Comparison of ENCODE assay signal across 23 cellular contexts in genomic region chr4:180949825-180950224, GRCh38.
"Had no signal": no experiment of that assay in that cellular context is flagged by ENCODE, and none has a peak within 500 bp of the region (broad histone marks: within the 10 kb centered on the region; RNA-seq: fewer than 3 reads in every experiment).

No MANE protein-coding gene starts in this region.

- H3K27me3 Mint-ChIP-seq: activated naive CD4-positive, alpha-beta T cell treated with anti-CD3 and anti-CD28 coated beads, Interleukin-2, amount 50 U/mL, for 24 hours; dendritic cell treated with granulocyte-macrophage colony-stimulating factor and Interleukin-4, amounts not matched to agents 40 ng/mL and 50 ng/mL, for 4 days; stimulated activated naive CD8-positive, alpha-beta T cell treated with anti-CD3 and anti-CD28 coated beads, Interleukin-15, amount 100 ng/mL, for 72 hours; type B pancreatic cell had no signal

- H3K9me3 ChIP-seq: ascending aorta, lower lobe of right lung, neutrophil, pancreas, right lobe of liver had no signal

- H3K4me1 ChIP-seq: ascending aorta, lower lobe of right lung, pancreas, right lobe of liver had no signal

- H3K4me1 Mint-ChIP-seq: activated naive CD4-positive, alpha-beta T cell treated with anti-CD3 and anti-CD28 coated beads, Interleukin-2, amount 50 U/mL, for 24 hours; natural killer cell; stimulated activated naive CD8-positive, alpha-beta T cell treated with anti-CD3 and anti-CD28 coated beads, Interleukin-15, amount 100 ng/mL, for 72 hours had no signal

- H3K36me3 Mint-ChIP-seq: activated naive CD4-positive, alpha-beta T cell treated with anti-CD3 and anti-CD28 coated beads, Interleukin-2, amount 50 U/mL, for 24 hours; natural killer cell; type B pancreatic cell had no signal

- ATAC-seq: activated CD4-positive, CD25-positive, alpha-beta regulatory T cell treated with anti-CD3 and anti-CD28 coated beads, Interleukin-2, amount 50 U/mL, for 24 hours; activated T-cell treated with anti-CD3 and anti-CD28 coated beads, Interleukin-2, amount 50 U/mL, for 72 hours; lower lobe of right lung; natural killer cell; pancreas; stimulated activated naive CD8-positive, alpha-beta T cell treated with anti-CD3 and anti-CD28 coated beads, Interleukin-15, amount 100 ng/mL, for 72 hours had no signal

- H3K36me3 ChIP-seq: ascending aorta, lower lobe of right lung, neutrophil, pancreas, right lobe of liver had no signal

- H3K4me3 Mint-ChIP-seq: activated naive CD4-positive, alpha-beta T cell treated with anti-CD3 and anti-CD28 coated beads, Interleukin-2, amount 50 U/mL, for 24 hours; activated T-cell treated with anti-CD3 and anti-CD28 coated beads, Interleukin-2, amount 50 U/mL, for 72 hours; dendritic cell treated with granulocyte-macrophage colony-stimulating factor and Interleukin-4, amounts not matched to agents 40 ng/mL and 50 ng/mL, for 4 days; natural killer cell; stimulated activated naive CD8-positive, alpha-beta T cell treated with anti-CD3 and anti-CD28 coated beads, Interleukin-15, amount 100 ng/mL, for 72 hours; type B pancreatic cell had no signal

- DNase-seq: activated CD8-positive, alpha-beta memory T cell treated with anti-CD3 and anti-CD28 coated beads for 24 hours; activated CD8-positive, alpha-beta memory T cell treated with anti-CD3 and anti-CD28 coated beads, Interleukin-2, amount 50 U/mL, for 48 hours; activated effector memory CD4-positive, alpha-beta T cell treated with anti-CD3 and anti-CD28 coated beads, Interleukin-2, amount 50 U/mL, for 16 hours; activated T-cell treated with anti-CD3 and anti-CD28 coated beads, Interleukin-2, amount 50 U/mL, for 72 hours; effector CD8-positive, alpha-beta T cell; foreskin fibroblast; glutamatergic neuron; hippocampal formation; lower lobe of right lung; natural killer cell; pancreas; right lobe of liver; small intestine; stimulated activated CD4-positive, alpha-beta T cell treated with anti-CD3 and anti-CD28 coated beads, Interleukin-15, amount 100 ng/mL, for 24 hours; stimulated activated CD4-positive, alpha-beta T cell treated with anti-CD3 and anti-CD28 coated beads, Interleukin-2, amount 100 ng/mL, for 48 hours; stimulated activated naive CD8-positive, alpha-beta T cell treated with anti-CD3 and anti-CD28 coated beads, Interleukin-15, amount 100 ng/mL, for 72 hours; T-helper 9 cell had no signal

- H3K9me3 Mint-ChIP-seq: dendritic cell treated with granulocyte-macrophage colony-stimulating factor and Interleukin-4, amounts not matched to agents 40 ng/mL and 50 ng/mL, for 4 days; stimulated activated naive CD8-positive, alpha-beta T cell treated with anti-CD3 and anti-CD28 coated beads, Interleukin-15, amount 100 ng/mL, for 72 hours; type B pancreatic cell had no signal

- H3K4me3 ChIP-seq: ascending aorta, lower lobe of right lung, pancreas, right lobe of liver had no signal

- H3K27ac ChIP-seq: ascending aorta, lower lobe of right lung, neutrophil, pancreas, right lobe of liver had no signal

- H3K27me3 ChIP-seq: ascending aorta, neutrophil, pancreas, right lobe of liver had no signal

- H3K27ac Mint-ChIP-seq: activated naive CD4-positive, alpha-beta T cell treated with anti-CD3 and anti-CD28 coated beads, Interleukin-2, amount 50 U/mL, for 24 hours; activated T-cell treated with anti-CD3 and anti-CD28 coated beads, Interleukin-2, amount 50 U/mL, for 72 hours; dendritic cell treated with granulocyte-macrophage colony-stimulating factor and Interleukin-4, amounts not matched to agents 40 ng/mL and 50 ng/mL, for 4 days; natural killer cell; stimulated activated naive CD8-positive, alpha-beta T cell treated with anti-CD3 and anti-CD28 coated beads, Interleukin-15, amount 100 ng/mL, for 72 hours; type B pancreatic cell had no signal
